26 cellular contexts compared by ENCODE assay signal in the genomic region with DNA sequence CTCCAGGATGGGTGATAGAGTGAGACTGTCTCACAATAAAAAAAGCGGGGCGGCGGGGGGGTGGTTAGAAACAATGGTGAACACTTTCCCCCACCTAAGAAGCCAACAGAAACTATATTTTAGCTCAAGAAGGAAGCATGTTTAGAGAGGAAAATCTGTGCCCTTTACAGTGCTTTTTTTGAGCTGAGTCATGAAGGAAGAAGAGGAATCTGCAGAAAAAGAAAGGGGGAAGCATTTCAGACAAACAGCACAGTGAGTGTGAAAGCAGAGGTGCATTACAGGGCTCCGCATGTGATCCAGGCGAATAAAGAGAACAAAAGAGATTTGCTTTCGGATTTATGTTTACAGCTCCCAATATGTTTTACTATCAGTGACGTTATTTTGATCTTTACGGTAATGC.
"Had no signal": no experiment of that assay in that cellular context is flagged by ENCODE, and none has a peak within 500 bp of the region (broad histone marks: within the 10 kb centered on the region; RNA-seq: fewer than 3 reads in every experiment).

No MANE protein-coding gene starts in this region.

- H3K27ac ChIP-seq: brain microvascular endothelial cell, cardiac muscle cell had no signal

- H3K36me3 Mint-ChIP-seq: activated CD4-positive, alpha-beta memory T cell treated with anti-CD3 and anti-CD28 coated beads for 36 hours; activated naive CD8-positive, alpha-beta T cell had no signal

- H3K27me3 ChIP-seq: brain microvascular endothelial cell, cardiac muscle cell, MG63 had no signal

- H3K4me3 Mint-ChIP-seq: activated CD4-positive, alpha-beta memory T cell treated with anti-CD3 and anti-CD28 coated beads for 36 hours; activated CD4-positive, alpha-beta T cell treated with anti-CD3 and anti-CD28 coated beads, Interleukin-2, amount 10 ng/mL, durations not matched to agents 7 days and 5 days; activated naive CD4-positive, alpha-beta T cell treated with anti-CD3 and anti-CD28 coated beads for 36 hours; activated naive CD8-positive, alpha-beta T cell; activated T-helper 17 cell treated with anti-CD3 and anti-CD28 coated beads, Interleukin-2, amount 50 U/mL, for 72 hours; T-helper 17 cell had no signal

- ATAC-seq: activated T-helper 17 cell treated with anti-CD3 and anti-CD28 coated beads, Interleukin-2, amount 50 U/mL, for 72 hours; T-helper 17 cell had no signal

- H3K27ac Mint-ChIP-seq: activated CD4-positive, alpha-beta memory T cell treated with anti-CD3 and anti-CD28 coated beads for 36 hours; activated CD4-positive, alpha-beta T cell treated with anti-CD3 and anti-CD28 coated beads, Interleukin-2, amount 10 ng/mL, durations not matched to agents 7 days and 5 days; activated naive CD4-positive, alpha-beta T cell treated with anti-CD3 and anti-CD28 coated beads for 36 hours; activated naive CD8-positive, alpha-beta T cell; activated T-helper 17 cell treated with anti-CD3 and anti-CD28 coated beads, Interleukin-2, amount 50 U/mL, for 72 hours; T-helper 17 cell had no signal

- H3K4me1 Mint-ChIP-seq: activated CD4-positive, alpha-beta T cell treated with anti-CD3 and anti-CD28 coated beads, Interleukin-2, amount 10 ng/mL, durations not matched to agents 7 days and 5 days; activated T-helper 17 cell treated with anti-CD3 and anti-CD28 coated beads, Interleukin-2, amount 50 U/mL, for 72 hours; T-helper 17 cell had no signal

- DNase-seq: activated CD4-positive, alpha-beta memory T cell treated with anti-CD3 and anti-CD28 coated beads for 36 hours; activated CD4-positive, alpha-beta T cell treated with anti-CD3 and anti-CD28 coated beads, Interleukin-2, amount 10 ng/mL, durations not matched to agents 7 days and 5 days; activated CD4-positive, CD25-positive, alpha-beta regulatory T cell; activated CD8-positive, alpha-beta memory T cell treated with anti-CD3 and anti-CD28 coated beads for 24 hours; activated gamma-delta T cell; activated naive CD4-positive, alpha-beta T cell treated with anti-CD3 and anti-CD28 coated beads for 36 hours; activated T-cell treated with anti-CD3 and anti-CD28 coated beads, Interleukin-2, amount 50 U/mL, for 48 hours; amygdala; brain microvascular endothelial cell; MG63; MV-4-11; NCI-H1092 treated with DMSO at 0.1 percent for 48 hours; NCI-H1417 treated with DMSO at 0.1 percent for 48 hours; NCI-H1694; NCI-H2029 treated with DMSO at 0.1 percent for 48 hours; NCI-H345; NCI-H510A; NCI-H526 treated with DMSO at 0.1 percent for 48 hours; NCI-H82; SIG-M5; T-helper 17 cell; T-helper 9 cell had no signal

- H3K4me3 ChIP-seq: cardiac muscle cell, MG63 had no signal

- H3K27me3 Mint-ChIP-seq: activated CD4-positive, alpha-beta memory T cell treated with anti-CD3 and anti-CD28 coated beads for 36 hours; activated CD4-positive, alpha-beta T cell treated with anti-CD3 and anti-CD28 coated beads, Interleukin-2, amount 10 ng/mL, durations not matched to agents 7 days and 5 days; activated naive CD8-positive, alpha-beta T cell; activated T-helper 17 cell treated with anti-CD3 and anti-CD28 coated beads, Interleukin-2, amount 50 U/mL, for 72 hours; T-helper 17 cell had no signal

- H3K9me3 ChIP-seq: MG63 had no signal

- H3K36me3 ChIP-seq: brain microvascular endothelial cell, cardiac muscle cell, MG63 had no signal

- FAIRE-seq: TTC549 had no signal
